8 cellular contexts compared by ENCODE assay signal in genomic region chr3:23805881-23806321, GRCh38. TPM values are rescaled to one million over a fixed set of nuclear protein-coding genes. Genes with fewer than 3 reads are reported as not detected.
DNase-seq lines count a peak whose midpoint lies in the region; ATAC-seq and TF ChIP-seq lines count a peak whose summit lies in the region.

TSS of gene UBE2E1 (plus strand) at chr3:23805955. CDS start at chr3:23807270, 1,315 bp downstream.

- H3K27me3 ChIP-seq in dorsolateral prefrontal cortex: no peaks in the 10 kb centered on the region

- peak within 1 kb of the TSS; percentile 60 to 94 (median 86) for H3K4me3 ChIP-seq in dorsolateral prefrontal cortex
- H3K4me3 ChIP-seq in lower leg skin (ENCODE audit: low read depth, poor library complexity, severe bottlenecking): peak within 1 kb of the TSS; percentile 79

- WGBS in lower leg skin, 2 donors: 0 to 3% methylated on average over 6 to 9 of the region's 51 CpGs

- peak in 1 of 56 donors; percentile 8 for TF ChIP-seq CTCF in dorsolateral prefrontal cortex (IDR thresholded peaks at IDR 0.05 in 54 of 56, conservative IDR thresholded peaks at IDR 0.05 in 2 of 56; ENCODE audit: low read depth in 1 of 56, partially characterized antibody in 56 of 56)
- TF ChIP-seq CTCF in lower leg skin (IDR thresholded peaks at IDR 0.05): no peak

- DNase-seq in NCI-H748 (lab: John Stamatoyannopoulos, UW; ENCODE audit: unreplicated experiment): peak; percentile 68
- no peak for DNase-seq in NCI-H748 treated with DMSO at 0.1 percent for 48 hours (lab: John Stamatoyannopoulos, UW)
- peak; percentile 49 for DNase-seq in NCI-H2227 (lab: John Stamatoyannopoulos, UW; ENCODE audit: unreplicated experiment)
- DNase-seq in activated CD4-positive, alpha-beta T cell treated with anti-CD3 and anti-CD28 coated beads, Interleukin-2, amount 50 U/mL, for 4 hours: peak; percentile 62 to 69
- peak; percentile 42 to 73 (median 63) for DNase-seq in dorsolateral prefrontal cortex
- peak; percentile 68 to 94 for DNase-seq in lower leg skin (ENCODE audit: low spot score in 2 of 2)
- DNase-seq in stimulated activated CD4-positive, alpha-beta T cell treated with anti-CD3 and anti-CD28 coated beads, TNF-alpha, amount 100 ng/mL, for 4 hours (ENCODE audit: low read depth in 3 of 3): peak; percentile 43 to 55 (median 46)

- TF ChIP-seq POLR2A in lower leg skin (IDR thresholded peaks at IDR 0.05): no peak

- intact Hi-C loops in dorsolateral prefrontal cortex (cut with DNase I): loop anchor here (5.0 to 10.0 kb wide), 4 partner anchors 61 to 604 kb away; partner anchors contain the start of genes NKIRAS1 (in 1 of the 2), RPL15 (in 1 of the 2) and UBE2E2 (in 1 of the 2)
- intact Hi-C loops in lower leg skin (cut with DNase I; ENCODE audit: low total_unique reads): no loop called here

- ATAC-seq in HG02840 (IDR thresholded peaks at IDR 0.05; ENCODE audit: low FRiP score, unreplicated experiment): peak; percentile 62

- H3K27ac ChIP-seq in dorsolateral prefrontal cortex: peak within 1 kb of the TSS; percentile 23 to 96 (median 89)

RNA-seq across cellular contexts. Expression of gene UBE2E1, which starts in this region (rescaled TPM):
- total RNA-seq in dorsolateral prefrontal cortex: 100 to 1,000 TPM in 5 of 120 experiments, 10 to 100 TPM in 115; 49.8 to 113 (median 77.4) TPM
- total RNA-seq in lower leg skin: 10 to 100 TPM; 32.6 to 62.5 (median 55.9) TPM
